ENCODE assay signal across 8 cellular contexts in genomic region chr20:36745927-36746659, GRCh38. TPM values are rescaled to one million over a fixed set of nuclear protein-coding genes. Genes with fewer than 3 reads are reported as not detected.
DNase-seq lines count a peak whose midpoint lies in the region; ATAC-seq and TF ChIP-seq lines count a peak whose summit lies in the region.

NDRG3 (minus strand) TSS chr20:36746090; CDS start chr20:36721735, 24,355 bp downstream.

- peak within 1 kb of the TSS; percentile 88 for H3K4me3 ChIP-seq in kidney epithelial cell (ENCODE audit: low read depth, low read length)

- no peaks in the 10 kb centered on the region for H3K27me3 ChIP-seq in kidney epithelial cell (ENCODE audit: control insufficient read depth, insufficient read depth, low read length)

- peak; percentile 100 for DNase-seq in AG20443 (ENCODE audit: low spot score)
- DNase-seq in NCI-H446 treated with DMSO at 0.1 percent for 48 hours (lab: John Stamatoyannopoulos, UW), result peak; percentile 88
- peak; percentile 91 for DNase-seq in activated CD4-positive, CD25-positive, alpha-beta regulatory T cell treated with anti-CD3 and anti-CD28 coated beads, Interleukin-2, amount 50 U/mL, for 72 hours
- DNase-seq in cerebellum (ENCODE audit: low spot score), result peak; percentile 95
- DNase-seq in kidney epithelial cell (ENCODE audit: low read depth), result peak; percentile 59
- peak; percentile 88 to 89 for DNase-seq in stimulated activated CD4-positive, alpha-beta T cell treated with anti-CD3 and anti-CD28 coated beads, Interleukin-15, amount 100 ng/mL, for 48 hours (ENCODE audit: low read depth in 2 of 2)

- no peak for TF ChIP-seq CTCF in kidney epithelial cell (IDR thresholded peaks at IDR 0.05; ENCODE audit: insufficient read depth, low read length, poor library complexity, severe bottlenecking)

- ATAC-seq in GM19035 (IDR thresholded peaks at IDR 0.05; ENCODE audit: unreplicated experiment), result peak; percentile 94
- peak; percentile 95 for ATAC-seq in HG03354 (IDR thresholded peaks at IDR 0.05; ENCODE audit: poor library complexity, severe bottlenecking, unreplicated experiment)

- no peaks in the 10 kb centered on the region for H3K36me3 ChIP-seq in kidney epithelial cell (ENCODE audit: control insufficient read depth, insufficient read depth, low read length)

RNA-seq across cellular contexts. Expression of gene NDRG3, which starts in this region (rescaled TPM):
- total RNA-seq in cerebellum (44.5 TPM), kidney epithelial cell (17.2 and 20.2 TPM in 2 replicates)

Comparison
In these comparisons a context has a peak if more than half of its experiments do, and no peak if none do; other contexts are left out.
1. Peak in every context shown above with its lines: DNase-seq, ATAC-seq and H3K4me3 ChIP-seq.